Comparison of ENCODE assay signal across 13 cellular contexts in genomic region chr20:3237011-3237957, GRCh38. TPM values are rescaled to one million over a fixed set of nuclear protein-coding genes. Genes with fewer than 3 reads are reported as not detected.
DNase-seq lines count a peak whose midpoint lies in the region; ATAC-seq and TF ChIP-seq lines count a peak whose summit lies in the region.
"Had no signal": no experiment of that assay in that cellular context is flagged by ENCODE, and none has a peak within 500 bp of the region (broad histone marks: within the 10 kb centered on the region; RNA-seq: fewer than 3 reads in every experiment).

No MANE protein-coding gene starts in this region.

- DNase-seq in CD4-positive, alpha-beta T cell, result no peak
- DNase-seq in HFFc6 (no peak), breast epithelium (ENCODE audit: low spot score in 2 of 2) (no peak), naive B cell (no peak), amygdala (lab: John Stamatoyannopoulos, UW) (no peak), NCI-H1048 (lab: John Stamatoyannopoulos, UW) (no peak), dedifferentiated amniotic fluid mesenchymal stem cell (ENCODE audit: extremely low spot score) (no peak)
- DNase-seq: activated CD4-positive, alpha-beta T cell treated with anti-CD3 and anti-CD28 coated beads for 4 hours; DND-41; NCI-H187 treated with DMSO at 0.1 percent for 48 hours had no signal

- no peaks in the 10 kb centered on the region for H3K9me3 Mint-ChIP-seq in CD4-positive, alpha-beta T cell
- no peaks in the 10 kb centered on the region for H3K9me3 Mint-ChIP-seq in HFFc6
- no peaks in the 10 kb centered on the region for H3K9me3 Mint-ChIP-seq in naive B cell

- POLR2A ChIA-PET in CD4-positive, alpha-beta T cell (lab: Charles Lee), result no interaction called here

- H3K9me3 ChIP-seq in CD4-positive, alpha-beta T cell (ENCODE audit: control insufficient read depth, low read length), result no peaks in the 10 kb centered on the region
- no peaks in the 10 kb centered on the region for H3K9me3 ChIP-seq in breast epithelium

- no peak for TF ChIP-seq POLR2A in breast epithelium (IDR thresholded peaks at IDR 0.05)

- H3K4me3 Mint-ChIP-seq in CD4-positive, alpha-beta T cell, result peak overlapping the region; percentile 72
- H3K4me3 Mint-ChIP-seq in HFFc6, result peak overlapping the region; percentile 8; the same call in 1 of the 2 replicates
- peak overlapping the region; percentile 32 to 87 (median 80) for H3K4me3 Mint-ChIP-seq in naive B cell

- no peaks in the 10 kb centered on the region for H3K36me3 Mint-ChIP-seq in CD4-positive, alpha-beta T cell (ENCODE audit: low read depth)
- H3K36me3 Mint-ChIP-seq in HFFc6 (ENCODE audit: low read depth) (no peaks in the 10 kb centered on the region), naive B cell (no peaks in the 10 kb centered on the region)

- intact Hi-C loops in CD4-positive, alpha-beta T cell (cut with DNase I, micrococcal nuclease), result no loop called here
- intact Hi-C loops in breast epithelium (cut with DNase I; ENCODE audit: low total_unique reads), result no loop called here

- CTCF ChIA-PET in CD4-positive, alpha-beta T cell (lab: Charles Lee), result no interaction called here

- peak overlapping the region in 2 of 3 donors; percentile 81 to 96 for H3K4me3 ChIP-seq in breast epithelium

- no peaks in the 10 kb centered on the region for H3K36me3 ChIP-seq in breast epithelium

- no peak for ATAC-seq in CD4-positive, alpha-beta T cell (ENCODE audit: poor library complexity)
- ATAC-seq in naive B cell (ENCODE audit: low read depth in 2 of 2) (no peak), GM19397 (IDR thresholded peaks at IDR 0.05; ENCODE audit: unreplicated experiment) (no peak)

- no peak overlapping the region for H3K27ac ChIP-seq in CD4-positive, alpha-beta T cell (ENCODE audit: low read depth, low read length)
- H3K27ac ChIP-seq in breast epithelium, result no peak overlapping the region
- H3K27ac ChIP-seq: HL-60, parathyroid adenoma had no signal

- no peak overlapping the region for H3K27ac Mint-ChIP-seq in CD4-positive, alpha-beta T cell
- H3K27ac Mint-ChIP-seq in HFFc6 (no peak overlapping the region), naive B cell (peak overlapping the region in 3 of 6 donors; percentile 2 to 74 (median 42))

- peaks cover 0 to 4% of the 10 kb centered on the region in 2 donors for H3K4me1 ChIP-seq in breast epithelium
- H3K4me1 ChIP-seq: parathyroid adenoma had no signal

- H3K27me3 ChIP-seq in CD4-positive, alpha-beta T cell (ENCODE audit: control insufficient read depth, insufficient read depth, low read length), result peaks cover 49% of the 10 kb centered on the region
- peaks cover 4 to 10% of the 10 kb centered on the region in 2 donors for H3K27me3 ChIP-seq in breast epithelium

- peaks cover 59% of the 10 kb centered on the region for H3K27me3 Mint-ChIP-seq in CD4-positive, alpha-beta T cell
- peaks cover 10% of the 10 kb centered on the region for H3K27me3 Mint-ChIP-seq in HFFc6 (ENCODE audit: insufficient read depth)
- peaks cover 21 to 65% (median 62%) of the 10 kb centered on the region in 3 donors for H3K27me3 Mint-ChIP-seq in naive B cell

- TF ChIP-seq CTCF in CD4-positive, alpha-beta T cell (IDR thresholded peaks at IDR 0.05), result no peak
- no peak for TF ChIP-seq CTCF in HFFc6 (IDR thresholded peaks at IDR 0.05)
- no peak for TF ChIP-seq CTCF in breast epithelium (IDR thresholded peaks at IDR 0.05)

- peaks cover 6% of the 10 kb centered on the region for H3K4me1 Mint-ChIP-seq in CD4-positive, alpha-beta T cell (ENCODE audit: low read depth)
- peaks cover 15% of the 10 kb centered on the region for H3K4me1 Mint-ChIP-seq in HFFc6 (ENCODE audit: low read depth)
- peaks cover 16 to 30% (median 20%) of the 10 kb centered on the region in 3 donors for H3K4me1 Mint-ChIP-seq in naive B cell

RNA-seq across cellular contexts. Expression of gene SLC4A11, which starts 1.7 kb away (rescaled TPM):
- total RNA-seq in CD4-positive, alpha-beta T cell, result under 1 TPM; 0.08 to 0.60 TPM
- 1 to 10 TPM; 2.4 to 3.6 (median 3.1) TPM for total RNA-seq in HFFc6 (2021; fragmentation: NEBNext Ultra II Directional; extraction: Animal tissue kit (Norgen Biotek cat#: 25700))
- 1 to 10 TPM in 2 of 3 donors, under 1 TPM in 1; 0.48 to 4.9 (median 3.1) TPM for total RNA-seq in breast epithelium
- under 1 TPM in 1 of 6 donors, not detected in 5; 0.17 TPM for polyA plus RNA-seq in naive B cell (ENCODE audit: low read depth in 6 of 6)

RNA-seq across cellular contexts. Expression of gene ITPA, which starts 28.0 kb away (rescaled TPM):
- 10 to 100 TPM; 17.8 to 19.5 TPM for total RNA-seq in CD4-positive, alpha-beta T cell
- 10 to 100 TPM; 62.3 to 76.7 (median 70.2) TPM for total RNA-seq in HFFc6 (2021; fragmentation: NEBNext Ultra II Directional; extraction: Animal tissue kit (Norgen Biotek cat#: 25700))
- 10 to 100 TPM; 35.2 to 43.6 (median 39.1) TPM for total RNA-seq in breast epithelium
- polyA plus RNA-seq in naive B cell (ENCODE audit: low read depth in 6 of 6), result 10 to 100 TPM; 49.1 to 89.5 (median 75.0) TPM

RNA-seq across cellular contexts. Expression of gene DDRGK1, which starts 32.8 kb away (rescaled TPM):
- 10 to 100 TPM; 40.7 to 43.4 TPM for total RNA-seq in CD4-positive, alpha-beta T cell
- total RNA-seq in HFFc6 (2021; fragmentation: NEBNext Ultra II Directional; extraction: Animal tissue kit (Norgen Biotek cat#: 25700)), result 10 to 100 TPM; 30.3 to 68.3 (median 31.5) TPM
- total RNA-seq in breast epithelium, result 10 to 100 TPM; 87.1 to 91.8 (median 89.8) TPM
- polyA plus RNA-seq in naive B cell (ENCODE audit: low read depth in 6 of 6), result 10 to 100 TPM; 33.3 to 51.0 (median 38.3) TPM

Comparison
In these comparisons a context has a peak if more than half of its experiments do, and no peak if none do; other contexts are left out.
1. H3K4me3 Mint-ChIP-seq: peak in every context shown above with its lines; median percentile 80 in naive B cell; 72 in CD4-positive, alpha-beta T cell; 8 in HFFc6.